10 cellular contexts compared by ENCODE assay signal in genomic region chr7:28745351-28745750, GRCh38.
"Had no signal": no experiment of that assay in that cellular context is flagged by ENCODE, and none has a peak within 500 bp of the region (broad histone marks: within the 10 kb centered on the region; RNA-seq: fewer than 3 reads in every experiment).

No MANE protein-coding gene starts in this region.

- H3K27me3 ChIP-seq: hepatocyte had no signal

- H3K27ac ChIP-seq: hepatocyte, SK-N-MC had no signal

- ATAC-seq: activated T-cell treated with anti-CD3 and anti-CD28 coated beads, Interleukin-2, amount 50 U/mL, for 72 hours had no signal

- DNase-seq: activated CD4-positive, alpha-beta T cell treated with anti-CD3 and anti-CD28 coated beads, Interleukin-2, amount 10 ng/mL, durations not matched to agents 7 days and 5 days; activated CD8-positive, alpha-beta memory T cell treated with anti-CD3 and anti-CD28 coated beads, Interleukin-2, amount 50 U/mL, for 48 hours; activated gamma-delta T cell; activated T-cell treated with anti-CD3 and anti-CD28 coated beads, Interleukin-2, amount 50 U/mL, for 72 hours; amniotic stem cell; stimulated activated CD4-positive, alpha-beta T cell treated with anti-CD3 and anti-CD28 coated beads, Interleukin-4, amount 100 ng/mL, for 1 hour; stimulated activated naive CD4-positive, alpha-beta T cell; T-helper 9 cell had no signal

- H3K4me3 ChIP-seq: hepatocyte, SK-N-MC had no signal
